ENCODE assay signal across 1 cellular context in genomic region chr2:176931588-176932563, GRCh38.
A peak's percentile ranks its signal among the peaks of the same experiment; 100 is the strongest.
TF ChIP-seq lines count a peak whose summit lies in the region.

No MANE protein-coding gene starts in this region.

TF ChIP-seq in K562, 482 proteins besides CTCF, POLR2A, EP300 and RAD21 (continued from another document and continues in another):
- TF ChIP-seq FOXP4 (CRISPR knock-in tag; IDR thresholded peaks at IDR 0.05; ENCODE audit: borderline replicate concordance) (no peak), EGR1 (conservative IDR thresholded peaks at IDR 0.05) (no peak), PREB (CRISPR knock-in tag; IDR thresholded peaks at IDR 0.05) (no peak), ARID1B (IDR thresholded peaks at IDR 0.05) (peak; percentile 89), BRD4 (IDR thresholded peaks at IDR 0.05) (peak; percentile 49; the same call in 1 of the 2 replicates), NCOA1 (IDR thresholded peaks at IDR 0.05; ENCODE audit: low read depth) (no peak; the same call in 1 of the 2 replicates), CREB5 (CRISPR knock-in tag; IDR thresholded peaks at IDR 0.05) (no peak), SREBF1 (IDR thresholded peaks at IDR 0.05; ENCODE audit: borderline replicate concordance, low read depth, low read length) (no peak), ZNF583 (CRISPR knock-in tag; IDR thresholded peaks at IDR 0.05) (no peak), CTCFL (IDR thresholded peaks at IDR 0.05; ENCODE audit: borderline replicate concordance, insufficient read depth, low read depth, low read length, poor library complexity, severe bottlenecking) (no peak), TSHZ1 (CRISPR knock-in tag; IDR thresholded peaks at IDR 0.05) (no peak), ELK3 (CRISPR knock-in tag; IDR thresholded peaks at IDR 0.05) (no peak), ZBTB26 (CRISPR knock-in tag; IDR thresholded peaks at IDR 0.05) (no peak), NBN (IDR thresholded peaks at IDR 0.05; ENCODE audit: low read depth) (peak; percentile 76), ZNF224 (CRISPR knock-in tag; IDR thresholded peaks at IDR 0.05) (no peak), SP1 (CRISPR knock-in tag; IDR thresholded peaks at IDR 0.05) (no peak), LARP7 (IDR thresholded peaks at IDR 0.05) (no peak), SMC3 (conservative IDR thresholded peaks at IDR 0.05; ENCODE audit: insufficient read depth, low read depth, low read length) (no peak), ARID3A (IDR thresholded peaks at IDR 0.05; ENCODE audit: borderline replicate concordance, low read depth, low read length) (peak; percentile 52; the same call in 1 of the 2 replicates), TCFL5 (CRISPR knock-in tag; conservative IDR thresholded peaks at IDR 0.05) (no peak), KDM4B (IDR thresholded peaks at IDR 0.05; ENCODE audit: borderline replicate concordance in 2 of 2, low read depth in 1 of 2) (no peak), ZNF76 (CRISPR knock-in tag; IDR thresholded peaks at IDR 0.05; ENCODE audit: borderline replicate concordance) (no peak), FOXP1 (CRISPR knock-in tag; IDR thresholded peaks at IDR 0.05) (no peak), NR1H2 (CRISPR knock-in tag; IDR thresholded peaks at IDR 0.05) (no peak), THRA (IDR thresholded peaks at IDR 0.05) (no peak), NR0B1 (IDR thresholded peaks at IDR 0.05; ENCODE audit: partially characterized antibody) (no peak), EP400 (IDR thresholded peaks at IDR 0.05) (peak; percentile 62), RFX5 (IDR thresholded peaks at IDR 0.05; ENCODE audit: low read depth, low read length) (no peak), ZNF24 (IDR thresholded peaks at IDR 0.05) (peak; percentile 85), PHB (CRISPR knock-in tag; IDR thresholded peaks at IDR 0.05) (no peak), ZBTB33 (CRISPR knock-in tag; IDR thresholded peaks at IDR 0.05) (no peak), ILF3 (IDR thresholded peaks at IDR 0.05; ENCODE audit: borderline replicate concordance) (no peak), BDP1 (IDR thresholded peaks at IDR 0.05; ENCODE audit: insufficient read depth, insufficient read length) (no peak), POLR2H (tag; IDR thresholded peaks at IDR 0.05; ENCODE audit: low read depth) (peak; percentile 84), MAFG (tag; conservative IDR thresholded peaks at IDR 0.05) (peak; percentile 86), SIN3B (IDR thresholded peaks at IDR 0.05; ENCODE audit: low read depth) (no peak), RBM39 (optimal IDR thresholded peaks at IDR 0.05; ENCODE audit: low read depth, low read length) (no peak), RAD51 (IDR thresholded peaks at IDR 0.05; ENCODE audit: borderline replicate concordance, low read depth) (0 out of 2 replicates have a peak, but pooled peaks have one; percentile 30)
